ENCODE assay signal across 8 cellular contexts in the genomic region with DNA sequence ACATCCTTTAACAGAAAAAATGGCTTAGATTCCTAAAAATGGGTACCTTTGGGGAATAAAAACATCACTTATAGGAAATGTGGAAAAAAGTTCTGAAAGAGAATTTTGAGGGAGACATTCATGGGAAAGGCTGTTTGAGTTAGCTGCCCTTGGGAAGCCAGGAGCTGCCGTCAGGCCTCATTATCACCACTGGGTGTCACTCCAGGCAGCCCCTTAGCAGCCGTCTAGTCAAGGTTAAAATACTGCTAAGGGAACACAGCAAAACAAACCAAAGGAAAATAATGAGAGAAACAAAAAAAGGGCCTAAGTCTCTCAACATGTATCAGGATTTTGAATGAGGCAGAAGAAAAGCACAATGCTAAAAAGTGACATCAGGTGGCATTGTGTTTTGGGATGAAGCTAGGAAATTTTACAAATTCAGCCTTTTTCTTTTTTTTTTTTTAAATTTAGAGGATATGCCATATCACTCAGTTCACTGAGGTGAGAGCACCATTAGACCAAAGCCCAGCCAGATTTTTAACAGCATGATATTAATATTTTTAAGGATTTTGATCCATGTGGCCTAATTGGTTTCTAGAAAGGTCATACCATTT.
DNase-seq lines count a peak whose midpoint lies in the region; ATAC-seq and TF ChIP-seq lines count a peak whose summit lies in the region.

No MANE protein-coding gene starts in this region.

- no peak overlapping the region for H3K4me2 ChIP-seq in GM23248 (ENCODE audit: unreplicated experiment)

- TF ChIP-seq RAD21 in liver (IDR thresholded peaks at IDR 0.05) = peak; percentile 68 to 73

- in situ Hi-C loops in GM23248 (cut with MboI) = loop anchor here (10.0 to 25.0 kb wide), 2 partner anchors 194 to 741 kb away; no protein-coding TSS in a partner anchor

- H3K4me3 Mint-ChIP-seq in chondrocyte (ENCODE audit: unreplicated experiment) = no peak overlapping the region

- H3K36me3 Mint-ChIP-seq in chondrocyte (ENCODE audit: low read depth) = no peaks in the 10 kb centered on the region

- DNase-seq in COLO829 (ENCODE audit: low spot score) = peak; percentile 71
- DNase-seq in GM23248 = peak; percentile 83
- peak; percentile 29 for DNase-seq in NCI-H226
- no peak for DNase-seq in chondrocyte (ENCODE audit: low spot score)
- no peak for DNase-seq in aorta
- no peak for DNase-seq in activated T-cell treated with anti-CD3 and anti-CD28 coated beads for 4 hours

- no peaks in the 10 kb centered on the region for H3K4me1 Mint-ChIP-seq in chondrocyte (ENCODE audit: low read depth)

- H3K27ac ChIP-seq in GM23248 = no peak overlapping the region
- no peak overlapping the region for H3K27ac ChIP-seq in liver (ENCODE audit: low read depth in 1 of 2, low read length in 2 of 2)
- H3K27ac ChIP-seq in aorta (ENCODE audit: low read depth in 1 of 2, low read length in 2 of 2) = no peak overlapping the region

- H3F3A ChIP-seq in GM23248 (ENCODE audit: insufficient read depth) = no peaks in the 10 kb centered on the region

- intact Hi-C loops in aorta (cut with DNase I) = no loop called here

- H3K4me3 ChIP-seq in GM23248 (no peak overlapping the region), liver (ENCODE audit: low read depth in 1 of 3, low read length in 3 of 3) (no peak overlapping the region), aorta (ENCODE audit: low read length in 2 of 2) (no peak overlapping the region)

- H3K27me3 Mint-ChIP-seq in chondrocyte (ENCODE audit: low read depth) = peaks cover 22% of the 10 kb centered on the region

- ATAC-seq in esophagus mucosa (no peak), aorta (ENCODE audit: low FRiP score) (no peak)

- 3 to 11% methylated on average over 2 of the region's 2 CpGs for WGBS in GM23248 (ENCODE audit: low coverage in 1 of 2, low lambda C conversion rate in 2 of 2, missing lambda C conversion rate in 2 of 2), 2 experiments
- WGBS in liver = 2% methylated on average over 2 of the region's 2 CpGs
- 2 to 3% methylated on average over 2 of the region's 2 CpGs for WGBS in aorta, 2 donors

- H3K9ac ChIP-seq in GM23248 (no peak overlapping the region), liver (ENCODE audit: low read depth in 1 of 2, low read length in 2 of 2) (no peak overlapping the region)

- H3K36me3 ChIP-seq in GM23248 (ENCODE audit: low read depth) (no peaks in the 10 kb centered on the region), liver (ENCODE audit: control insufficient read depth in 4 of 4, insufficient read depth in 3 of 4, low read depth in 1 of 4, low read length in 3 of 4) (no peaks in the 10 kb centered on the region), aorta (ENCODE audit: control insufficient read depth in 1 of 2, insufficient read depth in 2 of 2, low read length in 1 of 2) (no peaks in the 10 kb centered on the region)

- TF ChIP-seq CTCF in chondrocyte (IDR thresholded peaks at IDR 0.05) = peak; percentile 92
- peak; percentile 40 for TF ChIP-seq CTCF in liver (IDR thresholded peaks at IDR 0.05; ENCODE audit: low read depth, low read length, missing input control)

- H3K4me1 ChIP-seq in GM23248 (ENCODE audit: insufficient read depth) (peaks cover 8% of the 10 kb centered on the region; the same call in 1 of the 2 replicates), liver (ENCODE audit: control insufficient read depth in 4 of 4, insufficient read depth in 4 of 4, low read length in 3 of 4) (no peaks in the 10 kb centered on the region), aorta (ENCODE audit: control insufficient read depth in 1 of 2, insufficient read depth in 2 of 2, low read length in 2 of 2) (no peaks in the 10 kb centered on the region)

- no peak overlapping the region for H3K27ac Mint-ChIP-seq in chondrocyte (ENCODE audit: unreplicated experiment)

- H3K9me3 ChIP-seq in GM23248 (ENCODE audit: low read depth) (no peaks in the 10 kb centered on the region), liver (ENCODE audit: control insufficient read depth in 4 of 4, low read length in 3 of 4) (no peaks in the 10 kb centered on the region), aorta (ENCODE audit: control insufficient read depth, low read length) (peaks cover 1% of the 10 kb centered on the region)

- H3K27me3 ChIP-seq in GM23248 (replicated peaks; ENCODE audit: insufficient read depth) (no peaks in the 10 kb centered on the region), liver (ENCODE audit: control insufficient read depth in 4 of 4, insufficient read depth in 4 of 4, low read length in 3 of 4) (peaks cover 0 to 7% (median 0%) of the 10 kb centered on the region in 4 donors), aorta (ENCODE audit: control insufficient read depth in 1 of 2, insufficient read depth in 2 of 2, low read length in 1 of 2) (no peaks in the 10 kb centered on the region)

- no peaks in the 10 kb centered on the region for H3K9me2 ChIP-seq in GM23248 (ENCODE audit: insufficient read depth)

- H3K79me2 ChIP-seq in GM23248 (ENCODE audit: insufficient read depth) = no peaks in the 10 kb centered on the region

- H3K9me3 Mint-ChIP-seq in chondrocyte (ENCODE audit: low read depth) = no peaks in the 10 kb centered on the region

- 0 out of 2 replicates have a peak overlapping the region, but pooled peaks have one; percentile 25 for H2AFZ ChIP-seq in GM23248

- H4K20me1 ChIP-seq in GM23248 (ENCODE audit: insufficient read depth) = no peaks in the 10 kb centered on the region

TF ChIP-seq in liver, 16 proteins besides CTCF, POLR2A, EP300 and RAD21:
- no peak for TF ChIP-seq NR2F2 (IDR thresholded peaks at IDR 0.05)
TF ChIP-seq in liver: peak in this region for 0.

Comparison
In these comparisons a context has a peak if more than half of its experiments do, and no peak if none do; other contexts are left out.
1. DNase-seq: peak in COLO829 (single experiment), GM23248 (single experiment) and NCI-H226 (single experiment); none in chondrocyte (single experiment), aorta (0 of 2) and activated T-cell treated with anti-CD3 and anti-CD28 coated beads for 4 hours (single experiment).